Comparison of ENCODE assay signal across 25 cellular contexts in genomic region chr2:175744000-175744399, GRCh38.
"Had no signal": no experiment of that assay in that cellular context is flagged by ENCODE, and none has a peak within 500 bp of the region (broad histone marks: within the 10 kb centered on the region; RNA-seq: fewer than 3 reads in every experiment).

No MANE protein-coding gene starts in this region.

- H3K4me2 ChIP-seq: neural progenitor cell had no signal

- H3K4me1 ChIP-seq: gastrocnemius medialis, right atrium auricular region, tibial nerve, uterus had no signal

- H3K27ac ChIP-seq: coronary artery, gastrocnemius medialis, heart right ventricle, left ventricle myocardium inferior, neural progenitor cell, right atrium auricular region, tibial nerve, uterus had no signal

- H2AFZ ChIP-seq: neural progenitor cell had no signal

- H3K4me3 Mint-ChIP-seq: activated CD4-positive, alpha-beta memory T cell treated with anti-CD3 and anti-CD28 coated beads, Interleukin-2, amount 10 ng/mL, durations not matched to agents 7 days and 5 days; activated naive CD8-positive, alpha-beta T cell treated with anti-CD3 and anti-CD28 coated beads for 36 hours; activated T-helper 17 cell treated with anti-CD3 and anti-CD28 coated beads, Interleukin-2, amount 50 U/mL, for 72 hours; brain; central memory CD8-positive, alpha-beta T cell; naive thymus-derived CD4-positive, alpha-beta T cell; neural progenitor cell; stimulated activated naive CD8-positive, alpha-beta T cell treated with anti-CD3 and anti-CD28 coated beads, Interleukin-15, Interleukin-2, amounts not matched to agents 100 ng/mL and 50 ng/mL, for 24 hours had no signal

- H3K27ac Mint-ChIP-seq: activated CD4-positive, alpha-beta memory T cell treated with anti-CD3 and anti-CD28 coated beads, Interleukin-2, amount 10 ng/mL, durations not matched to agents 7 days and 5 days; activated naive CD8-positive, alpha-beta T cell treated with anti-CD3 and anti-CD28 coated beads for 36 hours; activated T-helper 17 cell treated with anti-CD3 and anti-CD28 coated beads, Interleukin-2, amount 50 U/mL, for 72 hours; brain; naive thymus-derived CD4-positive, alpha-beta T cell; neural progenitor cell; progenitor cell of endocrine pancreas; stimulated activated naive CD8-positive, alpha-beta T cell treated with anti-CD3 and anti-CD28 coated beads, Interleukin-15, Interleukin-2, amounts not matched to agents 100 ng/mL and 50 ng/mL, for 24 hours had no signal

- H3K9ac ChIP-seq: neural progenitor cell had no signal

- H3K36me3 ChIP-seq: gastrocnemius medialis, heart right ventricle, left ventricle myocardium inferior, neural progenitor cell, right atrium auricular region, tibial nerve, uterus had no signal

- H3K27me3 ChIP-seq: gastrocnemius medialis, neural progenitor cell, right atrium auricular region, tibial nerve, uterus had no signal

- H3K9me3 ChIP-seq: gastrocnemius medialis, heart right ventricle, left ventricle myocardium inferior, mucosa of descending colon, right atrium auricular region, tibial nerve, uterus had no signal

- H3K27me3 Mint-ChIP-seq: activated CD4-positive, alpha-beta memory T cell treated with anti-CD3 and anti-CD28 coated beads, Interleukin-2, amount 10 ng/mL, durations not matched to agents 7 days and 5 days; progenitor cell of endocrine pancreas had no signal

- H3K4me1 Mint-ChIP-seq: activated CD4-positive, alpha-beta memory T cell treated with anti-CD3 and anti-CD28 coated beads, Interleukin-2, amount 10 ng/mL, durations not matched to agents 7 days and 5 days; activated naive CD8-positive, alpha-beta T cell treated with anti-CD3 and anti-CD28 coated beads for 36 hours; activated T-helper 17 cell treated with anti-CD3 and anti-CD28 coated beads, Interleukin-2, amount 50 U/mL, for 72 hours; central memory CD8-positive, alpha-beta T cell; naive thymus-derived CD4-positive, alpha-beta T cell had no signal

- H3K4me3 ChIP-seq: coronary artery, gastrocnemius medialis, heart right ventricle, left ventricle myocardium inferior, mucosa of descending colon, neural progenitor cell, right atrium auricular region, tibial nerve, uterus had no signal

- H3K36me3 Mint-ChIP-seq: activated naive CD8-positive, alpha-beta T cell treated with anti-CD3 and anti-CD28 coated beads for 36 hours; brain; naive thymus-derived CD4-positive, alpha-beta T cell; neural progenitor cell had no signal

- DNase-seq: activated CD4-positive, alpha-beta memory T cell treated with anti-CD3 and anti-CD28 coated beads, Interleukin-2, amount 10 ng/mL, durations not matched to agents 7 days and 5 days; activated CD4-positive, alpha-beta T cell treated with anti-CD3 and anti-CD28 coated beads for 48 hours; activated CD4-positive, CD25-positive, alpha-beta regulatory T cell; activated naive CD4-positive, alpha-beta T cell; activated naive CD8-positive, alpha-beta T cell treated with anti-CD3 and anti-CD28 coated beads for 36 hours; activated T-cell treated with anti-CD3 and anti-CD28 coated beads, Interleukin-2, amount 50 U/mL, for 1 hour; amygdala; gastrocnemius medialis; heart right ventricle; left ventricle myocardium inferior; mucosa of descending colon; naive thymus-derived CD4-positive, alpha-beta T cell; stimulated activated CD4-positive, alpha-beta T cell treated with anti-CD3 and anti-CD28 coated beads, Interleukin-2, amount 100 ng/mL, for 24 hours; T-helper 1 cell; T-helper 9 cell; uterus had no signal

- H3K9me3 Mint-ChIP-seq: activated CD4-positive, alpha-beta memory T cell treated with anti-CD3 and anti-CD28 coated beads, Interleukin-2, amount 10 ng/mL, durations not matched to agents 7 days and 5 days; activated naive CD8-positive, alpha-beta T cell treated with anti-CD3 and anti-CD28 coated beads for 36 hours; activated T-helper 17 cell treated with anti-CD3 and anti-CD28 coated beads, Interleukin-2, amount 50 U/mL, for 72 hours; central memory CD8-positive, alpha-beta T cell; neural progenitor cell; stimulated activated naive CD8-positive, alpha-beta T cell treated with anti-CD3 and anti-CD28 coated beads, Interleukin-15, Interleukin-2, amounts not matched to agents 100 ng/mL and 50 ng/mL, for 24 hours had no signal

- ATAC-seq: activated T-helper 17 cell treated with anti-CD3 and anti-CD28 coated beads, Interleukin-2, amount 50 U/mL, for 72 hours; gastrocnemius medialis; heart right ventricle; mucosa of descending colon; naive thymus-derived CD4-positive, alpha-beta T cell had no signal
